17 cellular contexts compared by ENCODE assay signal in the genomic region with DNA sequence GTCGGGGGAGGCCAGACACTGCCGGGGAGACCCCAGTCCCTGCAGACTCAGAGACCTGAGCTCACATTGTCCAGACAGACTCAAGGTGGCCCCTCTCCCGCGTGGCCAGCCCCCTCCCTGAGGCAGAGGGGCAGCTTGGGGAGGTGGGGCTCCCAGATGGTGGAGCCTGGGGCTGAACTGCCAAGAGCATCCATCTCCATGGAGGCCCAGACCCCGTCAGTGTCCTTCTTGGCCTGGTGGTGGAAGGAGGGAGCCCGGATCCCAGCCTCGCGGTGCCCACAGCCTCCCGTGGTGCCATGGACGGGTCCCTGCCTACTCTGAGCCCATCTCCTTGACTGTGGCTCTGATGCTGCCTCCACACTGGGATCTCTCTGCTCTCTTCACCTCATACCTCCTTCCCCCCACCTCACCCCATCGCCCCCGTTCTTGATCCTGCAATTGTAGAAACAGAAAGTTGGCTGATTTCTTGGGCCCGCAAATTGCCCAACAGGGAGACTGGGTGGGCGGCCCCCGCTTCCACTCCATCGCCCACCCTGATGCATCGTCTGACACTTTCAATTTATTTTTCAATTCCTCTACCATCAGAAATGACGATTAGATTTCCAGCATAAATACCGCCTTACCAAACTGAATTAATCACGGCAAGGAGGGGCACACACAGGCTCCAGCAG.
"Had no signal": no experiment of that assay in that cellular context is flagged by ENCODE, and none has a peak within 500 bp of the region (broad histone marks: within the 10 kb centered on the region; RNA-seq: fewer than 3 reads in every experiment).

No MANE protein-coding gene starts in this region.

- H3K27ac Mint-ChIP-seq: natural killer cell treated with Interleukin-12 subunit alpha and Interleukin-12 subunit beta and Interleukin-15 and Interleukin-18, amount 100 ng/mL, for 72 hours; stimulated activated naive CD8-positive, alpha-beta T cell treated with anti-CD3 and anti-CD28 coated beads, Interleukin-15, Interleukin-2, amounts not matched to agents 100 ng/mL and 50 ng/mL, for 24 hours had no signal

- H3K27me3 ChIP-seq: adrenal gland, right lobe of liver, upper lobe of left lung had no signal

- H3K4me3 ChIP-seq: adrenal gland, psoas muscle, right lobe of liver, SK-N-MC, upper lobe of left lung had no signal

- H3K36me3 Mint-ChIP-seq: natural killer cell treated with Interleukin-12 subunit alpha and Interleukin-12 subunit beta and Interleukin-15 and Interleukin-18, amount 100 ng/mL, for 72 hours had no signal

- H3K4me1 ChIP-seq: adrenal gland, psoas muscle, right lobe of liver had no signal

- FAIRE-seq: colon had no signal

- H3K36me3 ChIP-seq: adrenal gland, right lobe of liver, upper lobe of left lung had no signal

- H3K4me3 Mint-ChIP-seq: natural killer cell treated with Interleukin-12 subunit alpha and Interleukin-12 subunit beta and Interleukin-15 and Interleukin-18, amount 100 ng/mL, for 72 hours; stimulated activated naive CD8-positive, alpha-beta T cell treated with anti-CD3 and anti-CD28 coated beads, Interleukin-15, Interleukin-2, amounts not matched to agents 100 ng/mL and 50 ng/mL, for 24 hours had no signal

- ATAC-seq: activated CD4-positive, CD25-positive, alpha-beta regulatory T cell treated with anti-CD3 and anti-CD28 coated beads, Interleukin-2, amount 50 U/mL, for 24 hours; left ventricle myocardium superior; psoas muscle; right lobe of liver had no signal

- H3K27me3 Mint-ChIP-seq: stimulated activated naive CD8-positive, alpha-beta T cell treated with anti-CD3 and anti-CD28 coated beads, Interleukin-15, Interleukin-2, amounts not matched to agents 100 ng/mL and 50 ng/mL, for 24 hours had no signal

- H3K9me3 Mint-ChIP-seq: natural killer cell treated with Interleukin-12 subunit alpha and Interleukin-12 subunit beta and Interleukin-15 and Interleukin-18, amount 100 ng/mL, for 72 hours; stimulated activated naive CD8-positive, alpha-beta T cell treated with anti-CD3 and anti-CD28 coated beads, Interleukin-15, Interleukin-2, amounts not matched to agents 100 ng/mL and 50 ng/mL, for 24 hours had no signal

- DNase-seq: activated naive CD4-positive, alpha-beta T cell treated with Interleukin-2 at 50 U/mL for 16 hours; caudate nucleus; foreskin fibroblast; hippocampal formation; left ventricle myocardium superior; mesenchymal stem cell; occipital lobe; psoas muscle; right lobe of liver; T-helper 9 cell; upper lobe of left lung had no signal

- H3K9me3 ChIP-seq: adrenal gland, psoas muscle, right lobe of liver, upper lobe of left lung had no signal

- H3K27ac ChIP-seq: adrenal gland, psoas muscle, right lobe of liver, SK-N-MC, upper lobe of left lung had no signal
